In the genomic region with DNA sequence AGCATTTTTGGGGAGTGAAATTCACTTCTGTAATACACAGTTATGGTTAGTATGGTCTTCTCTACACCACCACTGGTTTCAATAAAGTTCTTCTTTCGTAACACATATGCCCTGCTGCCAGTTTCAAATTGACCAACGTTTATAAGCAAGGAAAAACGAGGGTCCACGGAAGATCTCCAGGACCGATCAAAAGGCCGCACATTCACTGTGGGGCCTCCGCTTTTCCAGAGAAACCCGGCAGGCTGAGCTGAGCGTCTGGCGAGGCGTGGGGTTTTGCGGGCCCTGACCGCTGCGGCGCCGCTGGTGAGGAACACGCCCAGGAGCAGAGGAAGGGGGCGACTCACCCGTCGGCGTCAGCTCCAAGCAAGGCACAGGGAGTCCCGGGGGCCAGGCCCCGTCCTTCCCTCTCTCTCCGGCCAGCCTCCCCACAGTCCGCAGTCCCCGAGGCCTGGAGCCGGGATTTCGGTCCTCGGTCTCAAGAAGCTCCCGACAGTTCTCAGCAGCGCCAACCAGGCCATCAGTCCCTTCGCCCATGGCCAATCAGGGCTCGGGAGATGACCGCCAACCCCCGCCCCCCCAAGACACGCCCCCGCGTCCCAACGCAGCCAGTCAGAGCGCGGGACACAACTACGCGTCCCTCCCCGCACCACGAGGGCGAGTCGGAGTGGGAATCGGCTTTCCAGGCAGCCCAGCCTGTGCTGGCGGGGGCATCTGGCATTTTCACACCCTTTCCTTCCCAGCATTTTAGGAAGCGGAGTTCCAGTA, we compare ENCODE assay signal across 8 cellular contexts. TPM values are rescaled to one million over a fixed set of nuclear protein-coding genes. Genes with fewer than 3 reads are reported as not detected.
A peak's percentile ranks its signal among the peaks of the same experiment; 100 is the strongest.
DNase-seq lines count a peak whose midpoint lies in the region; ATAC-seq and TF ChIP-seq lines count a peak whose summit lies in the region.

A gene with protein sequence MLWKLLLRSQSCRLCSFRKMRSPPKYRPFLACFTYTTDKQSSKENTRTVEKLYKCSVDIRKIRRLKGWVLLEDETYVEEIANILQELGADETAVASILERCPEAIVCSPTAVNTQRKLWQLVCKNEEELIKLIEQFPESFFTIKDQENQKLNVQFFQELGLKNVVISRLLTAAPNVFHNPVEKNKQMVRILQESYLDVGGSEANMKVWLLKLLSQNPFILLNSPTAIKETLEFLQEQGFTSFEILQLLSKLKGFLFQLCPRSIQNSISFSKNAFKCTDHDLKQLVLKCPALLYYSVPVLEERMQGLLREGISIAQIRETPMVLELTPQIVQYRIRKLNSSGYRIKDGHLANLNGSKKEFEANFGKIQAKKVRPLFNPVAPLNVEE (minus strand): TSS at position 522 of the 765 bp plus-strand sequence. CDS start 8,432 bp downstream, outside the sequence.

- peak within 1 kb of the TSS; percentile 90 for H3K27ac Mint-ChIP-seq in Calu3 (ENCODE audit: unreplicated experiment)

- CTCF ChIA-PET in Calu3 (lab: Charles Lee) = interaction anchor here (0.9 to 2.0 kb wide), 4 partner anchors 9 to 41 kb away, joined by 3 to 13 read pairs (median 4); a partner anchor contains a TSS

- peak within 1 kb of the TSS; percentile 92 for H2AFZ ChIP-seq in OCI-LY3 (ENCODE audit: low read depth, low read length)

- TSS peak; percentile 77 for BruUV-seq in Calu3 (replicated peaks; lab: Mats Ljungman, UMichigan)

- peak within 1 kb of the TSS; percentile 80 for H3K4me3 ChIP-seq in HUES48 (ENCODE audit: low read depth, low read length)
- peak within 1 kb of the TSS; percentile 78 for H3K4me3 ChIP-seq in OCI-LY3 (ENCODE audit: low read length)
- peak within 1 kb of the TSS; percentile 75 for H3K4me3 ChIP-seq in epithelial cell of proximal tubule (ENCODE audit: low read depth, low read length)

- H3K4me1 Mint-ChIP-seq in Calu3 (ENCODE audit: low read depth, unreplicated experiment) = peaks cover 8% of the 10 kb centered on the region

- no peaks in the 10 kb centered on the region for H3K27me3 Mint-ChIP-seq in Calu3 (ENCODE audit: unreplicated experiment)

- H3K4me1 ChIP-seq in HUES48 (ENCODE audit: control insufficient read depth, insufficient read depth, low read length) (peaks cover 12% of the 10 kb centered on the region), OCI-LY3 (ENCODE audit: low read length) (peaks cover 11% of the 10 kb centered on the region; the same call in 1 of the 2 replicates)

- H4K20me1 ChIP-seq in OCI-LY3 (ENCODE audit: insufficient read depth, low read length) = no peaks in the 10 kb centered on the region

- H3K27me3 ChIP-seq in HUES48 (ENCODE audit: control insufficient read depth, insufficient read depth, low read length) (no peaks in the 10 kb centered on the region), OCI-LY3 (ENCODE audit: low read depth, low read length) (peaks cover 13% of the 10 kb centered on the region; the same call in 1 of the 2 replicates)

- H3K36me3 ChIP-seq in HUES48 (ENCODE audit: control insufficient read depth, insufficient read depth, low read length) (peaks cover 4% of the 10 kb centered on the region; the same call in 1 of the 2 replicates), OCI-LY3 (replicated peaks; ENCODE audit: low read depth, low read length) (peaks cover 21% of the 10 kb centered on the region)

- intact Hi-C loops in Calu3 (cut with micrococcal nuclease; ENCODE audit: unreplicated experiment) = no loop called here

- H3K9me3 ChIP-seq in HUES48 (ENCODE audit: control insufficient read depth, insufficient read depth, low read length) (no peaks in the 10 kb centered on the region), OCI-LY3 (ENCODE audit: insufficient read depth, low read length) (no peaks in the 10 kb centered on the region)

- H3K9ac ChIP-seq in HUES48 (ENCODE audit: low read depth, low read length) (peak within 1 kb of the TSS; percentile 46; the same call in 1 of the 2 replicates), OCI-LY3 (ENCODE audit: low read length) (peak within 1 kb of the TSS; percentile 63)

- ATAC-seq in GM21423 (IDR thresholded peaks at IDR 0.05; ENCODE audit: unreplicated experiment) = peak; percentile 93

- TF ChIP-seq CTCF in Calu3 (IDR thresholded peaks at IDR 0.05; ENCODE audit: unreplicated experiment) = no peak
- TF ChIP-seq CTCF in OCI-LY3 (IDR thresholded peaks at IDR 0.05; ENCODE audit: low read depth, low read length) = no peak
- TF ChIP-seq CTCF in epithelial cell of proximal tubule (conservative IDR thresholded peaks at IDR 0.05; ENCODE audit: low read depth, low read length) = no peak

- peak within 1 kb of the TSS; percentile 90 for H3K4me2 ChIP-seq in OCI-LY3 (ENCODE audit: low read length)

- peak within 1 kb of the TSS; percentile 95 for H3K4me3 Mint-ChIP-seq in Calu3 (ENCODE audit: low read depth, unreplicated experiment)

- peaks cover 3% of the 10 kb centered on the region for H3K9me3 Mint-ChIP-seq in Calu3 (ENCODE audit: low read depth, unreplicated experiment)

- DNase-seq in Calu3 = peak; percentile 93
- peak; percentile 79 for DNase-seq in activated T-cell treated with anti-CD3 and anti-CD28 coated beads, Interleukin-2, amount 50 U/mL, for 1 hour
- DNase-seq in epithelial cell of proximal tubule (ENCODE audit: low read depth) = no peak
- peak; percentile 91 for DNase-seq in mucosa of gallbladder (ENCODE audit: low spot score)
- peak; percentile 74 for DNase-seq in stimulated activated CD8-positive, alpha-beta memory T cell treated with anti-CD3 and anti-CD28 coated beads, Interleukin-4, amount 100 ng/mL, for 24 hours (ENCODE audit: low read depth)

- peak within 1 kb of the TSS; percentile 31 for H3K27ac ChIP-seq in HUES48 (ENCODE audit: low read depth, low read length)
- no peak within 1 kb of the TSS for H3K27ac ChIP-seq in OCI-LY3 (ENCODE audit: low read length)

- 0 out of 2 replicates have a peak, but pooled peaks cover 7% of the 10 kb centered on the region for H3K79me2 ChIP-seq in OCI-LY3 (ENCODE audit: low read length)

- peaks cover 35% of the 10 kb centered on the region for H3K36me3 Mint-ChIP-seq in Calu3 (ENCODE audit: insufficient read depth, unreplicated experiment)

RNA-seq across cellular contexts. Expression of the gene that starts here (rescaled TPM):
- total RNA-seq in Calu3 (2022) (10.6 and 12.3 TPM in 2 replicates), epithelial cell of proximal tubule (2.9 and 5.7 TPM in 2 replicates), mucosa of gallbladder (24.8 TPM)
